ENCODE assay signal across 12 cellular contexts in genomic region chr6:7165002-7165735, GRCh38. TPM values are rescaled to one million over a fixed set of nuclear protein-coding genes. Genes with fewer than 3 reads are reported as not detected.
A peak's percentile ranks its signal among the peaks of the same experiment; 100 is the strongest.
DNase-seq lines count a peak whose midpoint lies in the region; TF ChIP-seq lines count a peak whose summit lies in the region.
"Had no signal": no experiment of that assay in that cellular context is flagged by ENCODE, and none has a peak within 500 bp of the region (broad histone marks: within the 10 kb centered on the region; RNA-seq: fewer than 3 reads in every experiment).

No MANE protein-coding gene starts in this region.

- H3K27ac ChIP-seq in CD8-positive, alpha-beta memory T cell (ENCODE audit: low read depth, low read length), result peak overlapping the region; percentile 61
- H3K27ac ChIP-seq in esophagus muscularis mucosa (replicated peaks in 1 of 4), result peak overlapping the region; percentile 41 to 78 (median 69)
- no peak overlapping the region for H3K27ac ChIP-seq in neural progenitor cell

- no peaks in the 10 kb centered on the region for H3K36me3 ChIP-seq in CD8-positive, alpha-beta memory T cell (ENCODE audit: insufficient read depth, low read length)
- H3K36me3 ChIP-seq in esophagus muscularis mucosa (no peaks in the 10 kb centered on the region), neural progenitor cell (no peaks in the 10 kb centered on the region)

- peaks cover 54 to 90% (median 73%) of the 10 kb centered on the region in 3 donors for H3K4me1 Mint-ChIP-seq in CD8-positive, alpha-beta memory T cell
- peaks cover 40% of the 10 kb centered on the region for H3K4me1 Mint-ChIP-seq in neural progenitor cell

- H3K4me3 ChIP-seq in CD8-positive, alpha-beta memory T cell (ENCODE audit: low read length), result no peak overlapping the region
- H3K4me3 ChIP-seq in esophagus muscularis mucosa (no peak overlapping the region), neural progenitor cell (no peak overlapping the region)

- H3K9me3 ChIP-seq in CD8-positive, alpha-beta memory T cell (ENCODE audit: low read length), result no peaks in the 10 kb centered on the region
- no peaks in the 10 kb centered on the region for H3K9me3 ChIP-seq in esophagus muscularis mucosa
- H3K9me3 ChIP-seq in neural progenitor cell (ENCODE audit: low read depth), result no peaks in the 10 kb centered on the region

- in situ Hi-C loops in GM13976 (cut with MboI; ENCODE audit: low sequenced_read_pairs, unreplicated experiment), result no loop called here

- peak overlapping the region in 5 of 8 donors; percentile 4 to 88 (median 41) for H3K27ac Mint-ChIP-seq in CD8-positive, alpha-beta memory T cell
- H3K27ac Mint-ChIP-seq in neural progenitor cell, result peak overlapping the region; percentile 81

- intact Hi-C loops in esophagus muscularis mucosa (cut with DNase I), result loop anchor here (5.0 kb wide), 1 partner anchor 53 kb away; no protein-coding TSS in a partner anchor

- H3K9me3 Mint-ChIP-seq in CD8-positive, alpha-beta memory T cell, result no peaks in the 10 kb centered on the region
- no peaks in the 10 kb centered on the region for H3K9me3 Mint-ChIP-seq in neural progenitor cell
- H3K9me3 Mint-ChIP-seq: activated naive CD4-positive, alpha-beta T cell treated with anti-CD3 and anti-CD28 coated beads, Interleukin-2, amount 50 U/mL, for 72 hours had no signal

- no peak for TF ChIP-seq EP300 in esophagus muscularis mucosa (IDR thresholded peaks at IDR 0.05)

- CTCF ChIA-PET in CD8-positive, alpha-beta memory T cell (lab: Charles Lee), result interaction anchor here (0.9 kb wide), 1 partner anchor 11 kb away, joined by 3 read pairs; no protein-coding TSS in a partner anchor
- CTCF ChIA-PET in GM10248 (lab: Yijun Ruan, JAX), result interaction anchor here (1.1 to 1.6 kb wide), 2 partner anchors 15 to 20 kb away, joined by 3 to 5 read pairs; no protein-coding TSS in a partner anchor

- H3K4me1 ChIP-seq in CD8-positive, alpha-beta memory T cell (ENCODE audit: insufficient read depth, low read length), result peaks cover 27% of the 10 kb centered on the region
- H3K4me1 ChIP-seq in esophagus muscularis mucosa, result peaks cover 76 to 100% (median 88%) of the 10 kb centered on the region in 4 donors
- H3K4me1 ChIP-seq in neural progenitor cell, result peaks cover 17% of the 10 kb centered on the region

- TF ChIP-seq CTCF in esophagus muscularis mucosa (IDR thresholded peaks at IDR 0.05), result no peak
- no peak for TF ChIP-seq CTCF in neural progenitor cell (IDR thresholded peaks at IDR 0.05)
- TF ChIP-seq CTCF in GM10248 (IDR thresholded peaks at IDR 0.05; ENCODE audit: control extremely low read depth, extremely low read depth, low read depth, missing control alignments), result no peak
- no peak for TF ChIP-seq CTCF in GM13976 (IDR thresholded peaks at IDR 0.05; ENCODE audit: borderline replicate concordance, control extremely low read depth, extremely low read depth, insufficient read depth, missing control alignments)

- no peak overlapping the region for H2AFZ ChIP-seq in neural progenitor cell (replicated peaks)

- peaks cover 0 to 22% (median 6%) of the 10 kb centered on the region in 3 donors for H3K36me3 Mint-ChIP-seq in CD8-positive, alpha-beta memory T cell
- H3K36me3 Mint-ChIP-seq in neural progenitor cell, result no peaks in the 10 kb centered on the region
- H3K36me3 Mint-ChIP-seq: activated naive CD4-positive, alpha-beta T cell treated with anti-CD3 and anti-CD28 coated beads, Interleukin-2, amount 50 U/mL, for 72 hours had no signal

- no peak for TF ChIP-seq POLR2A in esophagus muscularis mucosa (IDR thresholded peaks at IDR 0.05; ENCODE audit: low read depth)

- H3K27me3 ChIP-seq in CD8-positive, alpha-beta memory T cell (ENCODE audit: insufficient read depth, low read length, poor library complexity, severe bottlenecking), result no peaks in the 10 kb centered on the region
- H3K27me3 ChIP-seq in esophagus muscularis mucosa (no peaks in the 10 kb centered on the region), neural progenitor cell (no peaks in the 10 kb centered on the region)

- no peak overlapping the region for H3K9ac ChIP-seq in neural progenitor cell

- POLR2A ChIA-PET in CD8-positive, alpha-beta memory T cell (lab: Charles Lee), result no interaction called here
- POLR2A ChIA-PET in GM10248 (lab: Yijun Ruan, JAX), result no interaction called here

- peak overlapping the region; percentile 42 for H3K4me2 ChIP-seq in neural progenitor cell

- peaks cover 4% of the 10 kb centered on the region for H3K79me2 ChIP-seq in neural progenitor cell (ENCODE audit: low read depth)

- no peaks in the 10 kb centered on the region for H3K27me3 Mint-ChIP-seq in CD8-positive, alpha-beta memory T cell
- peaks cover 3% of the 10 kb centered on the region for H3K27me3 Mint-ChIP-seq in neural progenitor cell (ENCODE audit: insufficient read depth, low read depth)

- DNase-seq in CD8-positive, alpha-beta memory T cell, result no peak
- DNase-seq in OCI-M1 (lab: John Stamatoyannopoulos, UW) (peak; percentile 98), esophagus muscularis mucosa (ENCODE audit: extremely low spot score) (no peak), neural progenitor cell (ENCODE audit: low spot score) (no peak), GM10248 (ENCODE audit: extremely low spot score) (no peak), GM13976 (ENCODE audit: low spot score) (no peak), Ammon's horn (ENCODE audit: low spot score) (no peak), KG1 (lab: John Stamatoyannopoulos, UW) (no peak)
- DNase-seq: activated CD4-positive, CD25-positive, alpha-beta regulatory T cell treated with anti-CD3 and anti-CD28 coated beads, Interleukin-2, amount 50 U/mL, for 72 hours; NK-92 treated with Interleukin-12 subunit alpha and Interleukin-12 subunit beta, amount 100 ng/mL, for 24 hours; stimulated activated CD4-positive, alpha-beta T cell treated with anti-CD3 and anti-CD28 coated beads, Interleukin-4, amount 100 ng/mL, for 4 hours had no signal

- peaks cover 77% of the 10 kb centered on the region for H4K20me1 ChIP-seq in neural progenitor cell (ENCODE audit: low read depth)

- H3F3A ChIP-seq in neural progenitor cell (ENCODE audit: low read depth), result no peaks in the 10 kb centered on the region

- no peak overlapping the region for H3K4me3 Mint-ChIP-seq in CD8-positive, alpha-beta memory T cell
- peak overlapping the region; percentile 64 for H3K4me3 Mint-ChIP-seq in neural progenitor cell

- WGBS in esophagus muscularis mucosa, result 59% methylated on average over 10 of the region's 10 CpGs

RNA-seq across cellular contexts. Expression of gene RREB1, which starts 57.4 kb away (rescaled TPM):
- 10 to 100 TPM; 17.7 to 18.7 TPM for total RNA-seq in CD8-positive, alpha-beta memory T cell
- 8.5 TPM for polyA plus RNA-seq in CD8-positive, alpha-beta memory T cell
- total RNA-seq in esophagus muscularis mucosa (10 to 100 TPM; 17.7 to 36.6 (median 28.8) TPM), neural progenitor cell (ENCODE audit: low replicate concordance) (12.1 and 13.1 TPM in 2 replicates)
